In the genomic region with DNA sequence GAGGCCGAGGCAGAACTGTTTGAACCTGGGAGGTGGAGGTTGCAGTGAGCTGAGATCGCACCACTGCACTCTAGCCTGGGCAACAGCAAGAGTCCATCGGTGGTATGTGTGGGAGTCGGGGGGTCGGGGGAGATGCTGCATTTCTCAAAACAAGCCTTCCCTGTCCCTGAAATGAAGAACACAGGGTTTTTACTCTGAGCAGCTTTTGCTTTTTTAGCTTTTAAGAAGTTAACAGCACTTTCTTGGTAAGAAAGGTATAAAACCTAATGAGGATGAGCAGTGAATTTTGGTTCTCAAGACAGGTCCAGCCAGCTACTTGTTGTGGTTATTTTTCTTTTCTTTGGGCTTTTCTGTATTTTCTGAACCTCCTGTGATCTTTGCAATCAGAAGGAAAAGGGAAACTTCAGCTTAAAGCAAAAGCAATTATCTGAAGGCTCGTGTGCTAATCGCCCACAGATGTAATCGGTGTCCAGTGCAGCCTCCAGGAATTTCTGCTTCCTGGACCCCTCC, we compare ENCODE assay signal across 11 cellular contexts. TPM values are rescaled to one million over a fixed set of nuclear protein-coding genes. Genes with fewer than 3 reads are reported as not detected.
DNase-seq lines count a peak whose midpoint lies in the region; ATAC-seq and TF ChIP-seq lines count a peak whose summit lies in the region.
"Had no signal": no experiment of that assay in that cellular context is flagged by ENCODE, and none has a peak within 500 bp of the region (broad histone marks: within the 10 kb centered on the region; RNA-seq: fewer than 3 reads in every experiment).

No MANE protein-coding gene starts in this region.

- no peak for TF ChIP-seq EP300 in suprapubic skin (IDR thresholded peaks at IDR 0.05)

- H3K9me3 Mint-ChIP-seq in activated naive CD4-positive, alpha-beta T cell treated with anti-CD3 and anti-CD28 coated beads for 36 hours: no peaks in the 10 kb centered on the region

- H3K4me3 ChIP-seq in SK-N-MC (peak overlapping the region; percentile 93), fibroblast of mammary gland (ENCODE audit: control insufficient read depth, low read depth, low read length) (peak overlapping the region; percentile 7), suprapubic skin (peak overlapping the region; percentile 1)
- H3K4me3 ChIP-seq: colonic mucosa had no signal

- H3K27me3 ChIP-seq in suprapubic skin: no peaks in the 10 kb centered on the region
- H3K27me3 ChIP-seq: colonic mucosa had no signal

- TF ChIP-seq CTCF in fibroblast of mammary gland (conservative IDR thresholded peaks at IDR 0.05; ENCODE audit: control insufficient read depth, insufficient read depth, low read depth, low read length) (no peak), suprapubic skin (IDR thresholded peaks at IDR 0.05) (no peak)

- H3K4me1 Mint-ChIP-seq in activated naive CD4-positive, alpha-beta T cell treated with anti-CD3 and anti-CD28 coated beads for 36 hours (ENCODE audit: low read depth): peaks cover 39% of the 10 kb centered on the region

- TF ChIP-seq POLR2A in suprapubic skin (IDR thresholded peaks at IDR 0.05): no peak

- H3K36me3 ChIP-seq in SK-N-MC (ENCODE audit: insufficient read depth, low read length) (peaks cover 56% of the 10 kb centered on the region), suprapubic skin (peaks cover 50% of the 10 kb centered on the region)
- H3K36me3 ChIP-seq: colonic mucosa had no signal

- WGBS in suprapubic skin: 53% methylated on average over 7 of the region's 8 CpGs

- no peak overlapping the region for H3K9ac ChIP-seq in SK-N-MC (ENCODE audit: insufficient read length)

- intact Hi-C loops in activated naive CD4-positive, alpha-beta T cell treated with anti-CD3 and anti-CD28 coated beads for 36 hours (cut with micrococcal nuclease): no loop called here

- CTCF ChIA-PET in activated naive CD4-positive, alpha-beta T cell treated with anti-CD3 and anti-CD28 coated beads for 36 hours (lab: Charles Lee): interaction anchor here (0.6 to 0.9 kb wide), 3 partner anchors 23 to 173 kb away, joined by 3 read pairs; no protein-coding TSS in a partner anchor

- H3K36me3 Mint-ChIP-seq in activated naive CD4-positive, alpha-beta T cell treated with anti-CD3 and anti-CD28 coated beads for 36 hours (ENCODE audit: low read depth): peaks cover 51% of the 10 kb centered on the region

- H3K9me3 ChIP-seq in SK-N-MC (ENCODE audit: low read depth, low read length) (no peaks in the 10 kb centered on the region), suprapubic skin (no peaks in the 10 kb centered on the region)
- H3K9me3 ChIP-seq: colonic mucosa had no signal

- no peaks in the 10 kb centered on the region for H3K27me3 Mint-ChIP-seq in activated naive CD4-positive, alpha-beta T cell treated with anti-CD3 and anti-CD28 coated beads for 36 hours (ENCODE audit: low read depth)

- no peak for ATAC-seq in HG02763 (IDR thresholded peaks at IDR 0.05; ENCODE audit: unreplicated experiment)

- peak overlapping the region; percentile 97 for H3K27ac ChIP-seq in SK-N-MC
- H3K27ac ChIP-seq in suprapubic skin: peak overlapping the region; percentile 38
- H3K27ac ChIP-seq: colonic mucosa had no signal

- peak overlapping the region; percentile 95 for H3K4me3 Mint-ChIP-seq in activated naive CD4-positive, alpha-beta T cell treated with anti-CD3 and anti-CD28 coated beads for 36 hours

- no peak for DNase-seq in activated naive CD4-positive, alpha-beta T cell treated with anti-CD3 and anti-CD28 coated beads for 36 hours
- no peak for DNase-seq in activated naive CD4-positive, alpha-beta T cell (lab: John Stamatoyannopoulos, UW)
- DNase-seq in SK-N-MC (ENCODE audit: low read depth, low spot score): no peak
- no peak for DNase-seq in fibroblast of mammary gland (ENCODE audit: low read depth)
- no peak for DNase-seq in suprapubic skin (ENCODE audit: low spot score in 2 of 2)
- no peak for DNase-seq in cerebellar cortex (ENCODE audit: low spot score)
- no peak for DNase-seq in germinal center (ENCODE audit: low spot score)
- DNase-seq: colonic mucosa, KBM-7 had no signal

- peaks cover 49% of the 10 kb centered on the region for H3K4me1 ChIP-seq in suprapubic skin
- H3K4me1 ChIP-seq: colonic mucosa had no signal

- H3K27ac Mint-ChIP-seq in activated naive CD4-positive, alpha-beta T cell treated with anti-CD3 and anti-CD28 coated beads for 36 hours: peak overlapping the region; percentile 95

RNA-seq across cellular contexts. Expression of a gene that starts 3.7 kb away (rescaled TPM):
- total RNA-seq in activated naive CD4-positive, alpha-beta T cell treated with anti-CD3 and anti-CD28 coated beads for 36 hours: 1,000 to 10,000 TPM; 2,437 to 2,507 TPM
- total RNA-seq in suprapubic skin: 1,000 to 10,000 TPM; 1,092 to 2,148 (median 1,858) TPM

RNA-seq across cellular contexts. Expression of a gene that starts 19.8 kb away (rescaled TPM):
- 10 to 100 TPM; 16.3 TPM for total RNA-seq in activated naive CD4-positive, alpha-beta T cell treated with anti-CD3 and anti-CD28 coated beads for 36 hours
- total RNA-seq in suprapubic skin: 10 to 100 TPM; 20.6 to 25.6 (median 21.6) TPM

RNA-seq across cellular contexts. Expression of a gene that starts 25.0 kb away (rescaled TPM):
- total RNA-seq in activated naive CD4-positive, alpha-beta T cell treated with anti-CD3 and anti-CD28 coated beads for 36 hours: 1 to 10 TPM; 1.1 to 1.4 TPM
- 10 to 100 TPM; 39.0 to 55.4 (median 51.5) TPM for total RNA-seq in suprapubic skin

RNA-seq across cellular contexts. Expression of a gene that starts 40.8 kb away (rescaled TPM):
- total RNA-seq in activated naive CD4-positive, alpha-beta T cell treated with anti-CD3 and anti-CD28 coated beads for 36 hours: not detected
- under 1 TPM in 2 of 4 donors, not detected in 2; 0.72 to 0.83 TPM for total RNA-seq in suprapubic skin
- total RNA-seq: colonic mucosa, posterior vena cava had no signal

Comparison
In these comparisons a context has a peak if more than half of its experiments do, and no peak if none do; other contexts are left out.
1. H3K4me3 ChIP-seq: peak in every context shown above with its lines; median percentile 93 in SK-N-MC; 7 in fibroblast of mammary gland; 1 in suprapubic skin.
2. RNA of a gene that starts 25.0 kb away (total RNA-seq): 39.0 to 55.4 TPM in suprapubic skin; 1.1 to 1.4 TPM in activated naive CD4-positive, alpha-beta T cell treated with anti-CD3 and anti-CD28 coated beads for 36 hours; every median in the first group is over 10 times any median in the second.